In genomic region chr9:91647371-91647770, GRCh38 we compare ENCODE assay signal across 1 cellular context.
TF ChIP-seq lines count a peak whose summit lies in the region.

No MANE protein-coding gene starts in this region.

TF ChIP-seq in H1, 55 proteins besides CTCF, POLR2A, EP300 and RAD21:
- no peak for TF ChIP-seq BRCA1 (IDR thresholded peaks at IDR 0.05; ENCODE audit: low read depth, low read length)
- TF ChIP-seq SIRT6 (IDR thresholded peaks at IDR 0.05; ENCODE audit: low read length) = no peak
- TF ChIP-seq SIX5 (IDR thresholded peaks at IDR 0.05; ENCODE audit: low read depth, low read length) = no peak
- no peak for TF ChIP-seq EZH2 (IDR thresholded peaks at IDR 0.05; ENCODE audit: low read depth, low read length, severe bottlenecking)
- no peak for TF ChIP-seq TAF7 (optimal IDR thresholded peaks at IDR 0.05; ENCODE audit: borderline replicate concordance, low read depth, low read length)
- no peak for TF ChIP-seq KDM4A (IDR thresholded peaks at IDR 0.05; ENCODE audit: low read depth, low read length, severe bottlenecking)
- no peak for TF ChIP-seq SRF (IDR thresholded peaks at IDR 0.05; ENCODE audit: low read depth, low read length)
- TF ChIP-seq ASH2L (IDR thresholded peaks at IDR 0.05; ENCODE audit: low read length) = no peak
- TF ChIP-seq CHD1 (IDR thresholded peaks at IDR 0.05; ENCODE audit: low read depth, low read length) = no peak
- no peak for TF ChIP-seq CBX5 (IDR thresholded peaks at IDR 0.05; ENCODE audit: low read depth, low read length)
- no peak for TF ChIP-seq ATF3 (IDR thresholded peaks at IDR 0.05; ENCODE audit: insufficient read depth, low read depth, low read length)
- no peak for TF ChIP-seq HDAC6 (IDR thresholded peaks at IDR 0.05; ENCODE audit: low read depth, low read length)
- no peak for TF ChIP-seq RXRA (IDR thresholded peaks at IDR 0.05; ENCODE audit: insufficient read depth, low read depth, low read length)
- TF ChIP-seq FOSL1 (IDR thresholded peaks at IDR 0.05; ENCODE audit: insufficient read depth, low read depth, low read length) = no peak
- no peak for TF ChIP-seq GTF2F1 (IDR thresholded peaks at IDR 0.05; ENCODE audit: borderline replicate concordance, low read depth, low read length)
